ENCODE assay signal across 15 cellular contexts in the genomic region with DNA sequence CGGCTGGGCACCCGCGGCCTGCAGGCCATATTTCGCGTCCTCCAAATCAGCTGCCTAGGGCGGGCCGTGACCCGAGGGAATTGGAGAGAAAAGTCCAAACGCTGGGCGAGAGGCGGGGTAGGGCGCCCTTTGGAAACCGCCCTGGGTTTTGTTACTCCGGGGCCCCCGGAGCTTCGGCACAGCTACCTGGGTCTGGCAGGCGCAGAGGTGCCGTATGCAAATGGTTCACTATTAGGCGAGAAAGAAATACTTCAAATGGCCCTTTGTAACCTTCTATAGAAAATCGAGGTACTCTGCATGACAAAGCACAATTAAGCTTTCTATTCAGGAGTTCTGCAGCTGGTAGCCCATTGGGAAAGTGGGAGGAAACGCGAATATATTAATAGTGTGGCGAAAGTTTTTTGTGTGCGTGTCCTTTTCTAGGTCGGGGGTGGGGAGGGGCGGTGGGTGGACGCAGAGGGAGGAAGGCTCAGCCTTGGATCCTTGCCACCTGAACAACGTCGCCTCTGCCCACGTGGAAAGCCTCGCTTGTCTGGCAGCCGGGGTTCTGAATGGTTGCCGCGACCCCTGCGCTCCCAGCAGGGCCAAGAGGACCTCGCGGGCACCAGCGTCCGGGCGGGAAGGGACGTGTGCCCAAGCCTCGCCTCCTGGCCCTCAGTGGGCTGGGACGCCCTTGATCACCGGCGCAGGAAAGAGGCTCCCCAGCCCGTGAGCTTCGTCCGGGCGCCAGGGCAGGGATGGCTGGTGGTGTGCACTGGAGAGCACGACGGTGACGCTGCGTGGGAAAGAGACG. TPM values are rescaled to one million over a fixed set of nuclear protein-coding genes. Genes with fewer than 3 reads are reported as not detected.
DNase-seq lines count a peak whose midpoint lies in the region; ATAC-seq, FAIRE-seq and TF ChIP-seq lines count a peak whose summit lies in the region.
"Had no signal": no experiment of that assay in that cellular context is flagged by ENCODE, and none has a peak within 500 bp of the region (broad histone marks: within the 10 kb centered on the region; RNA-seq: fewer than 3 reads in every experiment).

No MANE protein-coding gene starts in this region.

- H3K56ac ChIP-seq in mesendoderm (ENCODE audit: low read length): peak overlapping the region; percentile 39

- peak overlapping the region; percentile 21 for H3K4me2 ChIP-seq in endothelial cell of umbilical vein (ENCODE audit: insufficient read depth, low read length)
- peak overlapping the region; percentile 32 for H3K4me2 ChIP-seq in mesendoderm (ENCODE audit: low read length)

- no peaks in the 10 kb centered on the region for H4K20me1 ChIP-seq in endothelial cell of umbilical vein (replicated peaks; ENCODE audit: control insufficient read depth, extremely low read depth, insufficient read depth, low read length)

- H2AFZ ChIP-seq in endothelial cell of umbilical vein (ENCODE audit: low read depth, low read length): peak overlapping the region; percentile 48

- no peaks in the 10 kb centered on the region for H3K36me3 ChIP-seq in NT2/D1 (ENCODE audit: insufficient read depth, insufficient read length, low read length)
- no peaks in the 10 kb centered on the region for H3K36me3 ChIP-seq in endothelial cell of umbilical vein (ENCODE audit: control insufficient read depth in 2 of 2, extremely low read depth in 1 of 2, insufficient read depth in 2 of 2, low read length in 2 of 2)
- no peaks in the 10 kb centered on the region for H3K36me3 ChIP-seq in mesendoderm (ENCODE audit: control insufficient read depth, insufficient read depth, low read length)
- H3K36me3 ChIP-seq in spleen: no peaks in the 10 kb centered on the region
- no peaks in the 10 kb centered on the region for H3K36me3 ChIP-seq in ovary

- no peak for TF ChIP-seq EP300 in ovary (IDR thresholded peaks at IDR 0.05)

- CTCF ChIA-PET in endothelial cell of umbilical vein (lab: Charles Lee): interaction anchor here (0.8 to 1.6 kb wide), 3 partner anchors 10 to 201 kb away, joined by 4 to 8 read pairs (median 5); no protein-coding TSS in a partner anchor

- POLR2A ChIA-PET in endothelial cell of umbilical vein (lab: Charles Lee): no interaction called here

- H3K23ac ChIP-seq in mesendoderm (ENCODE audit: low read length): no peak overlapping the region

- H3K4me3 ChIP-seq in NT2/D1 (ENCODE audit: insufficient read length, low read depth) (peak overlapping the region; percentile 21), endothelial cell of umbilical vein (replicated peaks in 1 of 3; ENCODE audit: insufficient read depth in 1 of 3, low read depth in 1 of 3, low read length in 3 of 3) (no peak overlapping the region), mesendoderm (ENCODE audit: low read length) (no peak overlapping the region), spleen (peak overlapping the region in 3 of 8 donors; percentile 4 to 43 (median 13)), ovary (no peak overlapping the region)

- no peak overlapping the region for H2AK5ac ChIP-seq in mesendoderm (ENCODE audit: low read length)

- H3K9me3 ChIP-seq in NT2/D1 (ENCODE audit: insufficient read depth, low read length) (no peaks in the 10 kb centered on the region), endothelial cell of umbilical vein (replicated peaks; ENCODE audit: control insufficient read depth, insufficient read depth, low read length) (no peaks in the 10 kb centered on the region), spleen (no peaks in the 10 kb centered on the region), ovary (no peaks in the 10 kb centered on the region)

- no peaks in the 10 kb centered on the region for H3K79me1 ChIP-seq in mesendoderm (ENCODE audit: low read length)

- intact Hi-C loops in endothelial cell of umbilical vein (cut with micrococcal nuclease): no loop called here
- intact Hi-C loops in spleen (cut with DNase I; ENCODE audit: low total_unique reads): no loop called here
- intact Hi-C loops in ovary (cut with DNase I): no loop called here

- FAIRE-seq in endothelial cell of umbilical vein (lab: Jason Lieb, UNC): no peak
- FAIRE-seq: islet of Langerhans had no signal

- H3K27me3 ChIP-seq in NT2/D1 (ENCODE audit: insufficient read depth, insufficient read length) (peaks cover 73% of the 10 kb centered on the region), endothelial cell of umbilical vein (ENCODE audit: control insufficient read depth in 2 of 2, insufficient read depth in 2 of 2, low read length in 2 of 2) (peaks cover 36 to 54% of the 10 kb centered on the region in 2 experiments), mesendoderm (ENCODE audit: insufficient read depth, low read length, poor library complexity) (peaks cover 42% of the 10 kb centered on the region), spleen (replicated peaks in 1 of 7) (peaks cover 0 to 99% (median 67%) of the 10 kb centered on the region in 7 donors), ovary (no peaks in the 10 kb centered on the region)

- H3K27ac ChIP-seq in endothelial cell of umbilical vein (ENCODE audit: insufficient read depth, low read depth, low read length): no peak overlapping the region
- no peak overlapping the region for H3K27ac ChIP-seq in mesendoderm (ENCODE audit: low read depth, low read length)
- no peak overlapping the region for H3K27ac ChIP-seq in spleen
- no peak overlapping the region for H3K27ac ChIP-seq in ovary
- H3K27ac ChIP-seq: epithelial cell of prostate, RWPE1 had no signal

- H3K18ac ChIP-seq in mesendoderm (ENCODE audit: low read length): no peak overlapping the region

- no peak overlapping the region for H2BK5ac ChIP-seq in mesendoderm (ENCODE audit: low read length)

- no peak for ATAC-seq in GM21825 (IDR thresholded peaks at IDR 0.05; ENCODE audit: unreplicated experiment)

- BruUV-seq in endothelial cell of umbilical vein (replicated peaks; lab: Mats Ljungman, UMichigan): no TSS peak

- no peak overlapping the region for H2BK15ac ChIP-seq in mesendoderm (replicated peaks; ENCODE audit: low read depth)

- H3K9ac ChIP-seq in NT2/D1 (ENCODE audit: insufficient read length, low read depth) (peak overlapping the region; percentile 56), endothelial cell of umbilical vein (replicated peaks; ENCODE audit: extremely low read depth, insufficient read depth, low read length) (no peak overlapping the region), mesendoderm (ENCODE audit: low read length) (no peak overlapping the region)

- no peaks in the 10 kb centered on the region for H3K9me1 ChIP-seq in endothelial cell of umbilical vein (replicated peaks; ENCODE audit: control insufficient read depth, extremely low read depth, insufficient read depth, low read length)

- no peak for TF ChIP-seq CTCF in endothelial cell of umbilical vein (IDR thresholded peaks at IDR 0.05; ENCODE audit: extremely low read depth in 1 of 2, insufficient read depth in 1 of 2, low read depth in 1 of 2, low read length in 2 of 2)
- no peak for TF ChIP-seq CTCF in spleen (IDR thresholded peaks at IDR 0.05 in 8 of 11, conservative IDR thresholded peaks at IDR 0.05 in 3 of 11)
- TF ChIP-seq CTCF in ovary (IDR thresholded peaks at IDR 0.05): no peak

- H4K8ac ChIP-seq in mesendoderm (ENCODE audit: low read depth, low read length): no peak overlapping the region

- H3K4me1 ChIP-seq in NT2/D1 (ENCODE audit: insufficient read depth, insufficient read length): no peaks in the 10 kb centered on the region
- H3K4me1 ChIP-seq in endothelial cell of umbilical vein (ENCODE audit: control insufficient read depth, extremely low read depth, insufficient read depth, low read length): peaks cover 3% of the 10 kb centered on the region
- H3K4me1 ChIP-seq in mesendoderm (ENCODE audit: control insufficient read depth, low read depth, low read length): no peaks in the 10 kb centered on the region
- peaks cover 4 to 29% (median 21%) of the 10 kb centered on the region in 6 donors for H3K4me1 ChIP-seq in spleen
- H3K4me1 ChIP-seq in ovary (ENCODE audit: insufficient read depth): peaks cover 2% of the 10 kb centered on the region

- no peak overlapping the region for H3K4ac ChIP-seq in mesendoderm (ENCODE audit: low read depth, low read length)

- DNase-seq in NT2/D1 (ENCODE audit: low read depth, low spot score) (no peak), endothelial cell of umbilical vein (ENCODE audit: low read depth, low spot score) (no peak), mesendoderm (peak; percentile 23), spleen (peak; percentile 72), ovary (no peak), SKM-1 treated with dmso at 0.1 percent for 144 hours (lab: John Stamatoyannopoulos, UW; ENCODE audit: unreplicated experiment) (no peak)
- DNase-seq: NCI-H1092 treated with DMSO at 0.1 percent for 48 hours, NCI-H446 treated with DMSO at 0.1 percent for 48 hours, substantia nigra, T1000 had no signal

- no peak overlapping the region for H2BK120ac ChIP-seq in mesendoderm (ENCODE audit: low read depth, low read length)

- TF ChIP-seq POLR2A in endothelial cell of umbilical vein (IDR thresholded peaks at IDR 0.05; ENCODE audit: low read depth, low read length) (no peak), spleen (IDR thresholded peaks at IDR 0.05) (no peak), ovary (IDR thresholded peaks at IDR 0.05) (no peak)

- H4K5ac ChIP-seq in mesendoderm (ENCODE audit: low read length): no peak overlapping the region

- dilution Hi-C loops in endothelial cell of umbilical vein (cut with MboI; ENCODE audit: extremely low pct_ligation_motif_present, low sequenced_read_pairs): no loop called here

- WGBS in mesendoderm (ENCODE audit: extremely low coverage, insufficient coverage, low lambda C conversion rate): no CpG with 5 or more reads among the region's 54 CpGs
- WGBS in spleen, 5 donors: 8 to 16% (median 9%) methylated on average over 37 to 54 of the region's 54 CpGs
- WGBS in ovary, 3 donors: 23 to 26% (median 25%) methylated on average over 54 of the region's 54 CpGs

- H3K79me2 ChIP-seq in endothelial cell of umbilical vein (ENCODE audit: control insufficient read depth, insufficient read depth, low read length): no peaks in the 10 kb centered on the region
- no peaks in the 10 kb centered on the region for H3K79me2 ChIP-seq in mesendoderm (ENCODE audit: control insufficient read depth, insufficient read depth, low read length)

RNA-seq across cellular contexts. Expression of a gene that starts 9.5 kb away (rescaled TPM):
- total RNA-seq in endothelial cell of umbilical vein (not detected in 2 replicates), spleen (not detected), ovary (not detected)
- polyA plus RNA-seq in endothelial cell of umbilical vein (not detected in 2 replicates), spleen (under 1 TPM in 1 of 3 donors, not detected in 2; 0.47 TPM), ovary (not detected)
- not detected in 2 replicates for polyA plus RNA-seq in endothelial cell of umbilical vein (2011; cell fraction: cytosol; rRNA removed)
- polyA plus RNA-seq in endothelial cell of umbilical vein (2011; cell fraction: nucleus; rRNA removed): not detected in 2 replicates
- not detected in 2 replicates for polyA plus RNA-seq in endothelial cell of umbilical vein (2012)
- polyA minus RNA-seq in endothelial cell of umbilical vein: not detected in 2 replicates
- not detected for polyA minus RNA-seq in endothelial cell of umbilical vein (2011; cell fraction: cytosol; rRNA and poly(A)+ RNA removed)
- polyA minus RNA-seq in endothelial cell of umbilical vein (2011; cell fraction: nucleus; rRNA and poly(A)+ RNA removed): not detected in 2 replicates
- polyA plus RNA-seq in mesendoderm (2013, experiment 1 of 2): not detected
- polyA plus RNA-seq in mesendoderm (2013, experiment 2 of 2): 0.04 TPM
- total RNA-seq: omental fat pad had no signal

RNA-seq across cellular contexts. Expression of a gene that starts 45.0 kb away (rescaled TPM):
- 43.3 and 43.8 TPM in 2 replicates for total RNA-seq in endothelial cell of umbilical vein
- 23.3 and 27.4 TPM in 2 replicates for polyA plus RNA-seq in endothelial cell of umbilical vein
- polyA plus RNA-seq in endothelial cell of umbilical vein (2011; cell fraction: cytosol; rRNA removed): 28.1 and 28.7 TPM in 2 replicates
- 19.1 and 26.2 TPM in 2 replicates for polyA plus RNA-seq in endothelial cell of umbilical vein (2011; cell fraction: nucleus; rRNA removed)
- polyA plus RNA-seq in endothelial cell of umbilical vein (2012): 25.7 and 33.2 TPM in 2 replicates
- polyA minus RNA-seq in endothelial cell of umbilical vein: 18.1 and 20.8 TPM in 2 replicates
- polyA minus RNA-seq in endothelial cell of umbilical vein (2011; cell fraction: cytosol; rRNA and poly(A)+ RNA removed): 4.4 TPM
- polyA minus RNA-seq in endothelial cell of umbilical vein (2011; cell fraction: nucleus; rRNA and poly(A)+ RNA removed): 59.9 and 90.3 TPM in 2 replicates
- polyA plus RNA-seq in mesendoderm (2013, experiment 1 of 2): 6.8 TPM
- 7.5 TPM for polyA plus RNA-seq in mesendoderm (2013, experiment 2 of 2)
- 10 to 100 TPM; 38.2 to 68.2 (median 41.6) TPM for total RNA-seq in spleen
- polyA plus RNA-seq in spleen: 10 to 100 TPM in 2 of 3 donors, 1 to 10 TPM in 1; 7.6 to 21.0 (median 16.0) TPM
- 10 to 100 TPM; 15.9 to 37.6 (median 18.3) TPM for total RNA-seq in ovary
- 10 to 100 TPM; 14.7 to 23.6 TPM for polyA plus RNA-seq in ovary

Comparison
In these comparisons a context has a peak if more than half of its experiments do, and no peak if none do; other contexts are left out.
1. DNase-seq: peak in mesendoderm (single experiment) and spleen (single experiment); none in NT2/D1 (single experiment), endothelial cell of umbilical vein (single experiment), ovary (0 of 5) and SKM-1 treated with dmso at 0.1 percent for 144 hours (single experiment).